In the genomic region with DNA sequence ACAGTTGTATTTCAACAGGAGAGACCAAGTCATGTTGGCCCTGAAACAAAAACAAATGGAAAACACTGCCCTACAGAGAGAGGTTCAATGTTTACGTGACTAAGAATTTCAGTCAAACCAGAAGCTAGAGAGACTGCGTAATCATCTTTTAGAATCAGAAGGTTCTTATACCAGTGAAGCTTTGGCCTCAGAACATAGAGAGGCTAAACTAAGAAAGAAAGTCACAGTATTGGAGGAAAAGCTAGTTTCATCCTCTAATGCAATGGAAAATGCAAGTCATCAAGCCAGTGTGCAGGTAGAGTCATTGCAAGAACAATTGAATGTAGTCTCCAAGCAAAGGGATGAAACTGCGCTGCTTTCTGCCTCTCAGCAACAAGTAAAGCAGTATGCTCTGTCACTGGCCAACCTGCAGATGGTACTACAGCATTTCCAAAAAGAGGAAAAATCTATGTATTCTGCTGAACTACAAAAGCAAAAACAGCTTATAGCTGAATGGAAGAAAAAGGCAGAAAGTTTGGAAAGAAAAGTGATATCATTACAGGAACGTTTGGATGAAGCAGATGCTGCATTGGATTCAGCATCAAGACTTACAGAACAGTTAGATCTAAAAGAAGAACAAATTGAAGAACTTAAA, we compare ENCODE assay signal across 1 cellular context.
TF ChIP-seq lines count a peak whose summit lies in the region.

No MANE protein-coding gene starts in this region.

TF ChIP-seq in IMR-90, 13 proteins besides CTCF, POLR2A, EP300 and RAD21:
- TF ChIP-seq FOS (IDR thresholded peaks at IDR 0.05; ENCODE audit: low read depth, low read length) (no peak), MXI1 (IDR thresholded peaks at IDR 0.05; ENCODE audit: borderline replicate concordance, low read depth, low read length) (no peak), CHD1 (IDR thresholded peaks at IDR 0.05; ENCODE audit: low read depth, low read length) (no peak), NFE2L2 (IDR thresholded peaks at IDR 0.05; ENCODE audit: low read depth, low read length) (no peak)
TF ChIP-seq in IMR-90: peak in this region for 0.
